In genomic region chr14:99589031-99589441, GRCh38 we compare ENCODE assay signal across 14 cellular contexts. TPM values are rescaled to one million over a fixed set of nuclear protein-coding genes. Genes with fewer than 3 reads are reported as not detected.
DNase-seq lines count a peak whose midpoint lies in the region; ATAC-seq, FAIRE-seq and TF ChIP-seq lines count a peak whose summit lies in the region.
"Had no signal": no experiment of that assay in that cellular context is flagged by ENCODE, and none has a peak within 500 bp of the region (broad histone marks: within the 10 kb centered on the region; RNA-seq: fewer than 3 reads in every experiment).

No MANE protein-coding gene starts in this region.

- ATAC-seq in left lobe of liver (peak; percentile 12), HG03108 (IDR thresholded peaks at IDR 0.05; ENCODE audit: unreplicated experiment) (no peak)
- ATAC-seq: T-cell had no signal

- DNase-seq in WERI-Rb-1 (peak; percentile 61), left lobe of liver (ENCODE audit: low spot score) (no peak), stomach (no peak), HTR-8/SVneo (ENCODE audit: insufficient read length, low spot score) (no peak), islet precursor cell (no peak)
- DNase-seq: activated CD8-positive, alpha-beta memory T cell treated with anti-CD3 and anti-CD28 coated beads, Interleukin-2, amount 50 U/mL, for 4 hours; activated naive CD4-positive, alpha-beta T cell treated with anti-CD3 and anti-CD28 coated beads for 36 hours; DMS153; NCI-H774; stimulated activated CD4-positive, alpha-beta T cell treated with anti-CD3 and anti-CD28 coated beads, Interleukin-1b, Interleukin-23, amount 100 ng/mL, for 48 hours; T-cell had no signal

- TF ChIP-seq EP300 in stomach (IDR thresholded peaks at IDR 0.05) = no peak

- 56 to 70% (median 62%) methylated on average over 17 to 18 of the region's 18 CpGs for WGBS in stomach, 5 donors

- TF ChIP-seq CTCF in WERI-Rb-1 (IDR thresholded peaks at IDR 0.05; ENCODE audit: low read depth, low read length) = no peak
- no peak for TF ChIP-seq CTCF in stomach (IDR thresholded peaks at IDR 0.05)

- H3K9me3 ChIP-seq in KOPT-K1 (ENCODE audit: insufficient read depth, low read length, poor library complexity, severe bottlenecking) = no peaks in the 10 kb centered on the region
- no peaks in the 10 kb centered on the region for H3K9me3 ChIP-seq in WERI-Rb-1 (ENCODE audit: severe bottlenecking)
- H3K9me3 ChIP-seq in stomach = no peaks in the 10 kb centered on the region

- intact Hi-C loops in stomach (cut with DNase I; ENCODE audit: low total_unique reads) = no loop called here

- H3K27ac ChIP-seq in KOPT-K1 (ENCODE audit: low read depth, low read length, poor library complexity, severe bottlenecking) (peak overlapping the region; percentile 44), WERI-Rb-1 (peak overlapping the region; percentile 55), stomach (peak overlapping the region in 4 of 5 donors; percentile 17 to 67 (median 43))

- FAIRE-seq in HTR-8/SVneo (lab: Jason Lieb, UNC) = no peak

- H3K36me3 ChIP-seq in KOPT-K1 (ENCODE audit: insufficient read depth, low read length) (no peaks in the 10 kb centered on the region), WERI-Rb-1 (peaks cover 21% of the 10 kb centered on the region), stomach (no peaks in the 10 kb centered on the region)
- H3K36me3 ChIP-seq: cardiac muscle cell had no signal

- no peak for TF ChIP-seq POLR2A in stomach (IDR thresholded peaks at IDR 0.05)

- H3K4me1 ChIP-seq in stomach = peaks cover 64 to 82% (median 80%) of the 10 kb centered on the region in 4 donors

- no peaks in the 10 kb centered on the region for H3K27me3 ChIP-seq in WERI-Rb-1 (ENCODE audit: insufficient read depth, low read depth, severe bottlenecking)
- no peaks in the 10 kb centered on the region for H3K27me3 ChIP-seq in stomach
- H3K27me3 ChIP-seq: cardiac muscle cell had no signal

- H3K4me3 ChIP-seq in WERI-Rb-1 (ENCODE audit: low read depth, low read length) = no peak overlapping the region
- H3K4me3 ChIP-seq in stomach = no peak overlapping the region
- H3K4me3 ChIP-seq: cardiac muscle cell had no signal

RNA-seq across cellular contexts. Expression of gene CCDC85C, which starts 15.0 kb away (rescaled TPM):
- total RNA-seq in left lobe of liver (25.0 TPM), stomach (10 to 100 TPM; 10.5 to 28.6 (median 14.5) TPM)
- polyA plus RNA-seq in stomach = 10 to 100 TPM; 11.4 to 20.1 (median 17.3) TPM

RNA-seq across cellular contexts. Expression of gene HHIPL1, which starts 55.9 kb away (rescaled TPM):
- 0.96 TPM for total RNA-seq in left lobe of liver
- total RNA-seq in stomach = 1 to 10 TPM in 3 of 5 donors, under 1 TPM in 1, not detected in 1; 0.45 to 2.0 (median 1.2) TPM
- under 1 TPM; 0.15 to 0.68 (median 0.20) TPM for polyA plus RNA-seq in stomach
